In the genomic region with DNA sequence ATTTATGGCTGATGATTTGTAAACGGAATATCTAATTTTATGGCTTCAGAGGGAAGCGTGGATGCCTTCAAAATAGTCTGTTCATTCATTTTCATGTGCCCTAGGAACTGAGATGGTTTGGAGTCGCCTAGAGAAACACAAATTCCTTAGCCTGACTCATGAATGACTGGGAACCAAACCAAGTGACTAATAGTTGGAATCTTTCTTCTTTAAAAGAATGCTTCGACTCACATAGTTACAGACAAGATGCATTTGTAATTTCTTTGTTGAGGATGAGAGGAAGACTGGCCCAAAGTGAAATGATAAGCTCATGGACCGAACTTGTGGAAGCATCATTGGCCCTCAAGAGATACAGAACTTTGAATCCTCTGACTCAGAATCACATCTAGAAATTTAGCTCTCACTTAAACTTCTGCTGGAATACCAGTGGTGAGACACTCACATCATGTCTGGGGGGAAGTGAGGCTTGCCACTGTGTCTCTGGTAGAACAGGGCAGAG, we compare ENCODE assay signal across 2 cellular contexts.
TF ChIP-seq lines count a peak whose summit lies in the region.

No MANE protein-coding gene starts in this region.

TF ChIP-seq in WTC11, 78 proteins besides CTCF, POLR2A, EP300 and RAD21 (continued from another document):
- TF ChIP-seq, protein P1, sequence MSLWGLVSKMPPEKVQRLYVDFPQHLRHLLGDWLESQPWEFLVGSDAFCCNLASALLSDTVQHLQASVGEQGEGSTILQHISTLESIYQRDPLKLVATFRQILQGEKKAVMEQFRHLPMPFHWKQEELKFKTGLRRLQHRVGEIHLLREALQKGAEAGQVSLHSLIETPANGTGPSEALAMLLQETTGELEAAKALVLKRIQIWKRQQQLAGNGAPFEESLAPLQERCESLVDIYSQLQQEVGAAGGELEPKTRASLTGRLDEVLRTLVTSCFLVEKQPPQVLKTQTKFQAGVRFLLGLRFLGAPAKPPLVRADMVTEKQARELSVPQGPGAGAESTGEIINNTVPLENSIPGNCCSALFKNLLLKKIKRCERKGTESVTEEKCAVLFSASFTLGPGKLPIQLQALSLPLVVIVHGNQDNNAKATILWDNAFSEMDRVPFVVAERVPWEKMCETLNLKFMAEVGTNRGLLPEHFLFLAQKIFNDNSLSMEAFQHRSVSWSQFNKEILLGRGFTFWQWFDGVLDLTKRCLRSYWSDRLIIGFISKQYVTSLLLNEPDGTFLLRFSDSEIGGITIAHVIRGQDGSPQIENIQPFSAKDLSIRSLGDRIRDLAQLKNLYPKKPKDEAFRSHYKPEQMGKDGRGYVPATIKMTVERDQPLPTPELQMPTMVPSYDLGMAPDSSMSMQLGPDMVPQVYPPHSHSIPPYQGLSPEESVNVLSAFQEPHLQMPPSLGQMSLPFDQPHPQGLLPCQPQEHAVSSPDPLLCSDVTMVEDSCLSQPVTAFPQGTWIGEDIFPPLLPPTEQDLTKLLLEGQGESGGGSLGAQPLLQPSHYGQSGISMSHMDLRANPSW (CRISPR knock-in tag; conservative IDR thresholded peaks at IDR 0.05; ENCODE audit: low read depth): no peak
- no peak for TF ChIP-seq TEAD1 (CRISPR knock-in tag; IDR thresholded peaks at IDR 0.05)
- no peak for TF ChIP-seq ZNF396 (CRISPR knock-in tag; IDR thresholded peaks at IDR 0.05; ENCODE audit: borderline replicate concordance)
- TF ChIP-seq TP53 (CRISPR knock-in tag; IDR thresholded peaks at IDR 0.05): no peak
- no peak for TF ChIP-seq NR2C2 (CRISPR knock-in tag; IDR thresholded peaks at IDR 0.05)
- TF ChIP-seq, protein P2, sequence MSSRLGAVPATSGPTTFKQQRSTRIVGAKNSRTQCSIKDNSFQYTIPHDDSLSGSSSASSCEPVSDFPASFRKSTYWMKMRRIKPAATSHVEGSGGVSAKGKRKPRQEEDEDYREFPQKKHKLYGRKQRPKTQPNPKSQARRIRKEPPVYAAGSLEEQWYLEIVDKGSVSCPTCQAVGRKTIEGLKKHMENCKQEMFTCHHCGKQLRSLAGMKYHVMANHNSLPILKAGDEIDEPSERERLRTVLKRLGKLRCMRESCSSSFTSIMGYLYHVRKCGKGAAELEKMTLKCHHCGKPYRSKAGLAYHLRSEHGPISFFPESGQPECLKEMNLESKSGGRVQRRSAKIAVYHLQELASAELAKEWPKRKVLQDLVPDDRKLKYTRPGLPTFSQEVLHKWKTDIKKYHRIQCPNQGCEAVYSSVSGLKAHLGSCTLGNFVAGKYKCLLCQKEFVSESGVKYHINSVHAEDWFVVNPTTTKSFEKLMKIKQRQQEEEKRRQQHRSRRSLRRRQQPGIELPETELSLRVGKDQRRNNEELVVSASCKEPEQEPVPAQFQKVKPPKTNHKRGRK (CRISPR knock-in tag; IDR thresholded peaks at IDR 0.05; ENCODE audit: borderline replicate concordance): no peak
- no peak for TF ChIP-seq NFATC4 (CRISPR knock-in tag; IDR thresholded peaks at IDR 0.05)

TF ChIP-seq in GM23338, 12 proteins besides CTCF, POLR2A, EP300 and RAD21 (continued from another document):
- TF ChIP-seq, protein P3, sequence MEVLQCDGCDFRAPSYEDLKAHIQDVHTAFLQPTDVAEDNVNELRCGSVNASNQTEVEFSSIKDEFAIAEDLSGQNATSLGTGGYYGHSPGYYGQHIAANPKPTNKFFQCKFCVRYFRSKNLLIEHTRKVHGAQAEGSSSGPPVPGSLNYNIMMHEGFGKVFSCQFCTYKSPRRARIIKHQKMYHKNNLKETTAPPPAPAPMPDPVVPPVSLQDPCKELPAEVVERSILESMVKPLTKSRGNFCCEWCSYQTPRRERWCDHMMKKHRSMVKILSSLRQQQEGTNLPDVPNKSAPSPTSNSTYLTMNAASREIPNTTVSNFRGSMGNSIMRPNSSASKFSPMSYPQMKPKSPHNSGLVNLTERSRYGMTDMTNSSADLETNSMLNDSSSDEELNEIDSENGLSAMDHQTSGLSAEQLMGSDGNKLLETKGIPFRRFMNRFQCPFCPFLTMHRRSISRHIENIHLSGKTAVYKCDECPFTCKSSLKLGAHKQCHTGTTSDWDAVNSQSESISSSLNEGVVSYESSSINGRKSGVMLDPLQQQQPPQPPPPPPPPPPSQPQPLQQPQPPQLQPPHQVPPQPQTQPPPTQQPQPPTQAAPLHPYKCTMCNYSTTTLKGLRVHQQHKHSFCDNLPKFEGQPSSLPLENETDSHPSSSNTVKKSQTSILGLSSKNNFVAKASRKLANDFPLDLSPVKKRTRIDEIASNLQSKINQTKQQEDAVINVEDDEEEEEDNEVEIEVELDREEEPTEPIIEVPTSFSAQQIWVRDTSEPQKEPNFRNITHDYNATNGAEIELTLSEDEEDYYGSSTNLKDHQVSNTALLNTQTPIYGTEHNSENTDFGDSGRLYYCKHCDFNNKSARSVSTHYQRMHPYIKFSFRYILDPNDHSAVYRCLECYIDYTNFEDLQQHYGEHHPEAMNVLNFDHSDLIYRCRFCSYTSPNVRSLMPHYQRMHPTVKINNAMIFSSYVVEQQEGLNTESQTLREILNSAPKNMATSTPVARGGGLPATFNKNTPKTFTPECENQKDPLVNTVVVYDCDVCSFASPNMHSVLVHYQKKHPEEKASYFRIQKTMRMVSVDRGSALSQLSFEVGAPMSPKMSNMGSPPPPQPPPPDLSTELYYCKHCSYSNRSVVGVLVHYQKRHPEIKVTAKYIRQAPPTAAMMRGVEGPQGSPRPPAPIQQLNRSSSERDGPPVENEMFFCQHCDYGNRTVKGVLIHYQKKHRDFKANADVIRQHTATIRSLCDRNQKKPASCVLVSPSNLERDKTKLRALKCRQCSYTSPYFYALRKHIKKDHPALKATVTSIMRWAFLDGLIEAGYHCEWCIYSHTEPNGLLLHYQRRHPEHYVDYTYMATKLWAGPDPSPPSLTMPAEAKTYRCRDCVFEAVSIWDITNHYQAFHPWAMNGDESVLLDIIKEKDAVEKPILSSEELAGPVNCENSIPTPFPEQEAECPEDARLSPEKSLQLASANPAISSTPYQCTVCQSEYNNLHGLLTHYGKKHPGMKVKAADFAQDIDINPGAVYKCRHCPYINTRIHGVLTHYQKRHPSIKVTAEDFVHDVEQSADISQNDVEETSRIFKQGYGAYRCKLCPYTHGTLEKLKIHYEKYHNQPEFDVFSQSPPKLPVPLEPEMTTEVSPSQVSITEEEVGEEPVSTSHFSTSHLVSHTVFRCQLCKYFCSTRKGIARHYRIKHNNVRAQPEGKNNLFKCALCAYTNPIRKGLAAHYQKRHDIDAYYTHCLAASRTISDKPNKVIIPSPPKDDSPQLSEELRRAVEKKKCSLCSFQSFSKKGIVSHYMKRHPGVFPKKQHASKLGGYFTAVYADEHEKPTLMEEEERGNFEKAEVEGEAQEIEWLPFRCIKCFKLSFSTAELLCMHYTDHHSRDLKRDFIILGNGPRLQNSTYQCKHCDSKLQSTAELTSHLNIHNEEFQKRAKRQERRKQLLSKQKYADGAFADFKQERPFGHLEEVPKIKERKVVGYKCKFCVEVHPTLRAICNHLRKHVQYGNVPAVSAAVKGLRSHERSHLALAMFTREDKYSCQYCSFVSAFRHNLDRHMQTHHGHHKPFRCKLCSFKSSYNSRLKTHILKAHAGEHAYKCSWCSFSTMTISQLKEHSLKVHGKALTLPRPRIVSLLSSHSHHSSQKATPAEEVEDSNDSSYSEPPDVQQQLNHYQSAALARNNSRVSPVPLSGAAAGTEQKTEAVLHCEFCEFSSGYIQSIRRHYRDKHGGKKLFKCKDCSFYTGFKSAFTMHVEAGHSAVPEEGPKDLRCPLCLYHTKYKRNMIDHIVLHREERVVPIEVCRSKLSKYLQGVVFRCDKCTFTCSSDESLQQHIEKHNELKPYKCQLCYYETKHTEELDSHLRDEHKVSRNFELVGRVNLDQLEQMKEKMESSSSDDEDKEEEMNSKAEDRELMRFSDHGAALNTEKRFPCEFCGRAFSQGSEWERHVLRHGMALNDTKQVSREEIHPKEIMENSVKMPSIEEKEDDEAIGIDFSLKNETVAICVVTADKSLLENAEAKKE (CRISPR knock-in tag; IDR thresholded peaks at IDR 0.05): no peak
- TF ChIP-seq ZNF114 (CRISPR knock-in tag; IDR thresholded peaks at IDR 0.05) (no peak), EZH2 (IDR thresholded peaks at IDR 0.05; ENCODE audit: low read depth, unreplicated experiment) (no peak), NANOG (IDR thresholded peaks at IDR 0.05; ENCODE audit: borderline replicate concordance) (no peak), POLR2AphosphoS5 (IDR thresholded peaks at IDR 0.05; ENCODE audit: low read depth) (no peak)
- TF ChIP-seq, protein P4, sequence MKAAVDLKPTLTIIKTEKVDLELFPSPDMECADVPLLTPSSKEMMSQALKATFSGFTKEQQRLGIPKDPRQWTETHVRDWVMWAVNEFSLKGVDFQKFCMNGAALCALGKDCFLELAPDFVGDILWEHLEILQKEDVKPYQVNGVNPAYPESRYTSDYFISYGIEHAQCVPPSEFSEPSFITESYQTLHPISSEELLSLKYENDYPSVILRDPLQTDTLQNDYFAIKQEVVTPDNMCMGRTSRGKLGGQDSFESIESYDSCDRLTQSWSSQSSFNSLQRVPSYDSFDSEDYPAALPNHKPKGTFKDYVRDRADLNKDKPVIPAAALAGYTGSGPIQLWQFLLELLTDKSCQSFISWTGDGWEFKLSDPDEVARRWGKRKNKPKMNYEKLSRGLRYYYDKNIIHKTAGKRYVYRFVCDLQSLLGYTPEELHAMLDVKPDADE (IDR thresholded peaks at IDR 0.05): no peak
- TF ChIP-seq, protein P5, sequence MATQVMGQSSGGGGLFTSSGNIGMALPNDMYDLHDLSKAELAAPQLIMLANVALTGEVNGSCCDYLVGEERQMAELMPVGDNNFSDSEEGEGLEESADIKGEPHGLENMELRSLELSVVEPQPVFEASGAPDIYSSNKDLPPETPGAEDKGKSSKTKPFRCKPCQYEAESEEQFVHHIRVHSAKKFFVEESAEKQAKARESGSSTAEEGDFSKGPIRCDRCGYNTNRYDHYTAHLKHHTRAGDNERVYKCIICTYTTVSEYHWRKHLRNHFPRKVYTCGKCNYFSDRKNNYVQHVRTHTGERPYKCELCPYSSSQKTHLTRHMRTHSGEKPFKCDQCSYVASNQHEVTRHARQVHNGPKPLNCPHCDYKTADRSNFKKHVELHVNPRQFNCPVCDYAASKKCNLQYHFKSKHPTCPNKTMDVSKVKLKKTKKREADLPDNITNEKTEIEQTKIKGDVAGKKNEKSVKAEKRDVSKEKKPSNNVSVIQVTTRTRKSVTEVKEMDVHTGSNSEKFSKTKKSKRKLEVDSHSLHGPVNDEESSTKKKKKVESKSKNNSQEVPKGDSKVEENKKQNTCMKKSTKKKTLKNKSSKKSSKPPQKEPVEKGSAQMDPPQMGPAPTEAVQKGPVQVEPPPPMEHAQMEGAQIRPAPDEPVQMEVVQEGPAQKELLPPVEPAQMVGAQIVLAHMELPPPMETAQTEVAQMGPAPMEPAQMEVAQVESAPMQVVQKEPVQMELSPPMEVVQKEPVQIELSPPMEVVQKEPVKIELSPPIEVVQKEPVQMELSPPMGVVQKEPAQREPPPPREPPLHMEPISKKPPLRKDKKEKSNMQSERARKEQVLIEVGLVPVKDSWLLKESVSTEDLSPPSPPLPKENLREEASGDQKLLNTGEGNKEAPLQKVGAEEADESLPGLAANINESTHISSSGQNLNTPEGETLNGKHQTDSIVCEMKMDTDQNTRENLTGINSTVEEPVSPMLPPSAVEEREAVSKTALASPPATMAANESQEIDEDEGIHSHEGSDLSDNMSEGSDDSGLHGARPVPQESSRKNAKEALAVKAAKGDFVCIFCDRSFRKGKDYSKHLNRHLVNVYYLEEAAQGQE (IDR thresholded peaks at IDR 0.05; ENCODE audit: unreplicated experiment): no peak
